In the genomic region with DNA sequence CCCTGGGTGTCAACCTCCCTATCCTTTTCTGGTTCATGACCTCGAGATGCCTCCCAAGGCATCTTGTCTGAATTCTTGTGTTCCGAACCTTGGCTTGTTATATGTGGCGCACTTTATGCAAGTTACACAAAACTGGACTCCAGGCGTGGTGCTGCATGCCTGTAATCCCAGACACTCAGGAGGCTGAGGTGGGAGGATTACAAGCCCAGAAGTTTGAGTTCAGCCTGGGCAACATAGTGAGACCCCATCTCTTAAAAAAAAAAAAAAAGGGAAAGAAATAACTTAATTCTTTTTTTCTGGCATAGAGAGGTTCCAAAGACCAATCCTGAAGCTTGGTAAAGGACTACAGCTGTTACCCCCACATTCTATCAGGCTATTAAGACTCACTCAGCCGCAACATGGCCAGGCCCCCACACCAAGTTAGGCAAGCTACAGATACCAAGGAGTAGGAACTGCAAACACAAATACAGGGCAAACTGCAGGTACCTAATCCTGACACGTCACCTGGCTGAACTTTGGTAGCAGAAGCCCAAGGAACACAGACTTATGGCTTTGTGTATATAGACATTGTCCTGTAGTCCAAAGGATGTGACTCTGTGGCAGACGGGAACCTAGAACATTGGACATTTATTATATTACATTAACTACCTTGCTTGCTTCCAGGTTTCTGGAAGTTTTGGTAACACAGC, we compare ENCODE assay signal across 8 cellular contexts. TPM values are rescaled to one million over a fixed set of nuclear protein-coding genes. Genes with fewer than 3 reads are reported as not detected.
DNase-seq lines count a peak whose midpoint lies in the region; ATAC-seq and TF ChIP-seq lines count a peak whose summit lies in the region.

No MANE protein-coding gene starts in this region.

- no peaks in the 10 kb centered on the region for H3K27me3 ChIP-seq in lower lobe of right lung (ENCODE audit: low read depth)

- no peaks in the 10 kb centered on the region for H3K27me3 Mint-ChIP-seq in activated naive CD4-positive, alpha-beta T cell treated with anti-CD3 and anti-CD28 coated beads for 36 hours (ENCODE audit: low read depth)
- no peaks in the 10 kb centered on the region for H3K27me3 Mint-ChIP-seq in type B pancreatic cell

- H3K9me3 Mint-ChIP-seq in activated naive CD4-positive, alpha-beta T cell treated with anti-CD3 and anti-CD28 coated beads for 36 hours = no peaks in the 10 kb centered on the region
- H3K9me3 Mint-ChIP-seq in type B pancreatic cell = no peaks in the 10 kb centered on the region

- peaks cover 31% of the 10 kb centered on the region for H3K4me1 Mint-ChIP-seq in activated naive CD4-positive, alpha-beta T cell treated with anti-CD3 and anti-CD28 coated beads for 36 hours (ENCODE audit: low read depth)
- peaks cover 32% of the 10 kb centered on the region for H3K4me1 Mint-ChIP-seq in type B pancreatic cell (ENCODE audit: unreplicated experiment)

- no peak for ATAC-seq in lower lobe of right lung

- H3K9me3 ChIP-seq in lower lobe of right lung = no peaks in the 10 kb centered on the region

- no peak for TF ChIP-seq CTCF in astrocyte of the spinal cord (IDR thresholded peaks at IDR 0.05; ENCODE audit: low read depth, low read length)
- no peak for TF ChIP-seq CTCF in lower lobe of right lung (IDR thresholded peaks at IDR 0.05)
- TF ChIP-seq CTCF in type B pancreatic cell (conservative IDR thresholded peaks at IDR 0.05) = no peak

- DNase-seq in activated naive CD4-positive, alpha-beta T cell treated with anti-CD3 and anti-CD28 coated beads for 36 hours = no peak
- DNase-seq in activated naive CD4-positive, alpha-beta T cell treated with Interleukin-2 at 50 U/mL for 16 hours = no peak
- DNase-seq in astrocyte of the spinal cord (ENCODE audit: low read depth, low spot score) (no peak), lower lobe of right lung (no peak), type B pancreatic cell (ENCODE audit: extremely low spot score, unreplicated experiment) (no peak), medulla oblongata (ENCODE audit: extremely low spot score) (no peak), DMS 273 (lab: John Stamatoyannopoulos, UW; ENCODE audit: unreplicated experiment) (no peak)
- no peak for DNase-seq in stimulated activated CD4-positive, alpha-beta T cell treated with anti-CD3 and anti-CD28 coated beads, Interleukin-4, amount 100 ng/mL, for 1 hour

- in situ Hi-C loops in astrocyte of the spinal cord (cut with HindIII; ENCODE audit: low sequenced_read_pairs) = no loop called here

- CTCF ChIA-PET in activated naive CD4-positive, alpha-beta T cell treated with anti-CD3 and anti-CD28 coated beads for 36 hours (lab: Charles Lee) = interaction anchor here (1.0 to 6.4 kb wide), 8 partner anchors 10 to 176 kb away, joined by 3 to 62 read pairs (median 6); no protein-coding TSS in a partner anchor

- H3K27ac Mint-ChIP-seq in activated naive CD4-positive, alpha-beta T cell treated with anti-CD3 and anti-CD28 coated beads for 36 hours = peak overlapping the region; percentile 89
- H3K27ac Mint-ChIP-seq in type B pancreatic cell = peak overlapping the region; percentile 90

- H3K27ac ChIP-seq in lower lobe of right lung = peak overlapping the region; percentile 97

- H3K36me3 ChIP-seq in lower lobe of right lung = peaks cover 27% of the 10 kb centered on the region

- H3K36me3 Mint-ChIP-seq in activated naive CD4-positive, alpha-beta T cell treated with anti-CD3 and anti-CD28 coated beads for 36 hours (ENCODE audit: low read depth) = peaks cover 10% of the 10 kb centered on the region
- H3K36me3 Mint-ChIP-seq in type B pancreatic cell = peaks cover 10% of the 10 kb centered on the region

- H3K4me3 Mint-ChIP-seq in activated naive CD4-positive, alpha-beta T cell treated with anti-CD3 and anti-CD28 coated beads for 36 hours = peak overlapping the region; percentile 96
- H3K4me3 Mint-ChIP-seq in type B pancreatic cell = peak overlapping the region; percentile 90

- peak overlapping the region; percentile 92 for H3K4me3 ChIP-seq in astrocyte of the spinal cord (ENCODE audit: low read depth, low read length)
- peak overlapping the region; percentile 82 for H3K4me3 ChIP-seq in lower lobe of right lung

- peaks cover 31% of the 10 kb centered on the region for H3K4me1 ChIP-seq in lower lobe of right lung

- intact Hi-C loops in activated naive CD4-positive, alpha-beta T cell treated with anti-CD3 and anti-CD28 coated beads for 36 hours (cut with micrococcal nuclease) = loop anchor here (1.0 kb wide), 1 partner anchor 27 kb away; no protein-coding TSS in a partner anchor
- intact Hi-C loops in lower lobe of right lung (cut with DNase I) = no loop called here

RNA-seq across cellular contexts. Expression of gene C11orf24, which starts 1.3 kb away (rescaled TPM):
- 10 to 100 TPM; 28.5 to 29.5 TPM for total RNA-seq in activated naive CD4-positive, alpha-beta T cell treated with anti-CD3 and anti-CD28 coated beads for 36 hours
- total RNA-seq in lower lobe of right lung = 24.7 TPM
- 45.4 and 46.4 TPM in 2 replicates for total RNA-seq in type B pancreatic cell (ENCODE audit: low replicate concordance)

RNA-seq across cellular contexts. Expression of gene LRP5, which starts 41.9 kb away (rescaled TPM):
- 10 to 100 TPM; 14.3 to 17.1 TPM for total RNA-seq in activated naive CD4-positive, alpha-beta T cell treated with anti-CD3 and anti-CD28 coated beads for 36 hours
- total RNA-seq in lower lobe of right lung = 66.1 TPM
- 64.9 and 65.0 TPM in 2 replicates for total RNA-seq in type B pancreatic cell (ENCODE audit: low replicate concordance)

RNA-seq across cellular contexts. Expression of gene KMT5B, which starts 57.4 kb away (rescaled TPM):
- total RNA-seq in activated naive CD4-positive, alpha-beta T cell treated with anti-CD3 and anti-CD28 coated beads for 36 hours = 10 to 100 TPM; 18.4 to 21.6 TPM
- total RNA-seq in lower lobe of right lung (48.6 TPM), type B pancreatic cell (ENCODE audit: low replicate concordance) (48.5 and 54.4 TPM in 2 replicates)
